13 cellular contexts compared by ENCODE assay signal in the genomic region with DNA sequence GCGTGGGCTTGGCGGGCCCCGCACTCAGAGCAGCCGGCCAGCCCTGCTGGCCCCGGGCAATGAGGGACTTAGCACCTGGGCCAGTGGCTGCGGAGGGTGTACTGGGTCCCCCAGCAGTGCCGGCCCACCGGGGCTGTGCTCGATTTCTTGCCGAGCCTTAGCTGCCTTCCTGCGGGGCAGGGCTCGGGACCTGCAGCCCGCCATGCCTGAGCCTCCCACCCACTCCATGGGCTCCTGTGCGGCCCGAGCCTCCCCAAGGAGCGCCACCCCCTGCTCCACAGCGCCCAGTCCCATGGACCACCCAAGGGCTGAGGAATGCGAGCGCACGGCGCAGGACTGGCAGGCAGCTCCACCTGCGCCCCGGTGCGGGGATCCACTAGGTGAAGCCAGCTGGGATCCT. TPM values are rescaled to one million over a fixed set of nuclear protein-coding genes. Genes with fewer than 3 reads are reported as not detected.
"Had no signal": no experiment of that assay in that cellular context is flagged by ENCODE, and none has a peak within 500 bp of the region (broad histone marks: within the 10 kb centered on the region; RNA-seq: fewer than 3 reads in every experiment).

No MANE protein-coding gene starts in this region.

RNA-seq across cellular contexts. Expression of a gene that starts 2.3 kb away (rescaled TPM):
- total RNA-seq: activated B cell treated with CpG ODN at 0.5 μM for 24 hours; activated CD4-positive, alpha-beta memory T cell treated with anti-CD3 and anti-CD28 coated beads for 36 hours; activated CD4-positive, alpha-beta memory T cell treated with anti-CD3 and anti-CD28 coated beads, Interleukin-2, amount 10 ng/mL, durations not matched to agents 7 days and 5 days; activated CD4-positive, alpha-beta T cell treated with anti-CD3 and anti-CD28 coated beads for 36 hours; activated CD4-positive, alpha-beta T cell treated with anti-CD3 and anti-CD28 coated beads, Interleukin-2, amount 10 ng/mL, durations not matched to agents 24 days and 14 days; activated CD4-positive, alpha-beta T cell treated with anti-CD3 and anti-CD28 coated beads, Interleukin-2, amount 10 ng/mL, durations not matched to agents 7 days and 5 days; activated CD8-positive, alpha-beta memory T cell treated with anti-CD3 and anti-CD28 coated beads for 36 hours; activated CD8-positive, alpha-beta memory T cell treated with anti-CD3 and anti-CD28 coated beads, Interleukin-2, amount 10 ng/mL, durations not matched to agents 7 days and 5 days; activated CD8-positive, alpha-beta T cell treated with anti-CD3 and anti-CD28 coated beads for 36 hours; activated CD8-positive, alpha-beta T cell treated with anti-CD3 and anti-CD28 coated beads, Interleukin-2, amount 10 ng/mL, durations not matched to agents 7 days and 5 days; T-helper 1 cell treated with Interleukin-12 subunit alpha and Interleukin-12 subunit beta and Interleukin-4 antibody, amounts not matched to agents 30 ng/mL and 1 ng/mL, for 36 hours; T-helper 17 cell; T-helper 2 cell treated with Interferon-gamma antibody and Interleukin-4, amounts not matched to agents 100 ng/mL and 5 ng/mL, for 36 hours had no signal
